In the genomic region with DNA sequence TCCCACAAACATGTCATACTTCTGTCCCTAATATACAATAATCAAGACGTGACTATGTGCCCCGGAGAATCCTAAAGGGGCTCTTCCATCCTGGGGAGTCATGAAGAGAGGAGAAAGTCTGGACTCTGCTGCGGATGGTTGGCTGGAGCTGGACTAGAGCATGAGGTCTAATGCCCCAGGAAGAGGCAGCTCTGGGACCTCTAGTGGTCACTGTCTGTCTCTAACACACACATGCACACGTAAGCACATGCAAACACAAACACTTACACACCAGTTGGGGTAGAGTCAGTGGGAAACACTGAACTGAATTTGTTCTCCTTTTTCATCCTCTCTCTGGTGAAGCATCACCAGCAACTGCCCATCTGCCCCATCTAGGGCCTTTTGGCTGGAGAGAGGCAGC, we compare ENCODE assay signal across 10 cellular contexts.
A peak's percentile ranks its signal among the peaks of the same experiment; 100 is the strongest.
DNase-seq lines count a peak whose midpoint lies in the region; ATAC-seq and TF ChIP-seq lines count a peak whose summit lies in the region.
"Had no signal": no experiment of that assay in that cellular context is flagged by ENCODE, and none has a peak within 500 bp of the region (broad histone marks: within the 10 kb centered on the region; RNA-seq: fewer than 3 reads in every experiment).

No MANE protein-coding gene starts in this region.

- no peak overlapping the region for H3K27ac Mint-ChIP-seq in chondrocyte (ENCODE audit: unreplicated experiment)
- H3K27ac Mint-ChIP-seq in effector memory CD8-positive, alpha-beta T cell, result no peak overlapping the region
- H3K27ac Mint-ChIP-seq: T-helper 1 cell treated with Interleukin-12 subunit alpha and Interleukin-12 subunit beta and Interleukin-4 antibody, amounts not matched to agents 30 μg/mL and 1 μg/mL, for 36 hours had no signal

- no peaks in the 10 kb centered on the region for H3K36me3 Mint-ChIP-seq in chondrocyte (ENCODE audit: low read depth)
- no peaks in the 10 kb centered on the region for H3K36me3 Mint-ChIP-seq in effector memory CD8-positive, alpha-beta T cell (ENCODE audit: insufficient read depth)

- H3K9me3 Mint-ChIP-seq in chondrocyte (ENCODE audit: low read depth), result no peaks in the 10 kb centered on the region
- H3K9me3 Mint-ChIP-seq in effector memory CD8-positive, alpha-beta T cell, result peaks cover 1 to 10% of the 10 kb centered on the region in 2 donors
- H3K9me3 Mint-ChIP-seq: T-helper 1 cell treated with Interleukin-12 subunit alpha and Interleukin-12 subunit beta and Interleukin-4 antibody, amounts not matched to agents 30 μg/mL and 1 μg/mL, for 36 hours had no signal

- DNase-seq in GM12864 (ENCODE audit: low read depth) (no peak), HuH-7.5 (ENCODE audit: low spot score) (peak; percentile 15), chondrocyte (ENCODE audit: low spot score) (no peak), pons (ENCODE audit: low spot score) (peak; percentile 78)
- DNase-seq in effector memory CD8-positive, alpha-beta T cell, result no peak
- no peak for DNase-seq in activated CD4-positive, alpha-beta T cell treated with anti-CD3 and anti-CD28 coated beads for 48 hours
- DNase-seq: activated T-cell treated with anti-CD3 and anti-CD28 coated beads for 4 hours had no signal

- H3K4me3 Mint-ChIP-seq in chondrocyte (ENCODE audit: unreplicated experiment), result no peak overlapping the region
- H3K4me3 Mint-ChIP-seq in effector memory CD8-positive, alpha-beta T cell, result no peak overlapping the region
- H3K4me3 Mint-ChIP-seq: T-helper 1 cell treated with Interleukin-12 subunit alpha and Interleukin-12 subunit beta and Interleukin-4 antibody, amounts not matched to agents 30 μg/mL and 1 μg/mL, for 36 hours had no signal

- ATAC-seq in effector memory CD8-positive, alpha-beta T cell (replicated peaks), result no peak
- ATAC-seq in GM18873 (IDR thresholded peaks at IDR 0.05; ENCODE audit: low FRiP score, unreplicated experiment), result no peak
- ATAC-seq in GM18511 (IDR thresholded peaks at IDR 0.05; ENCODE audit: unreplicated experiment), result no peak

- no peaks in the 10 kb centered on the region for H3K4me1 Mint-ChIP-seq in chondrocyte (ENCODE audit: low read depth)
- no peaks in the 10 kb centered on the region for H3K4me1 Mint-ChIP-seq in effector memory CD8-positive, alpha-beta T cell (ENCODE audit: low read depth in 2 of 2)

- peaks cover 4% of the 10 kb centered on the region for H3K27me3 Mint-ChIP-seq in chondrocyte (ENCODE audit: low read depth)
- peaks cover 0 to 6% of the 10 kb centered on the region in 2 donors for H3K27me3 Mint-ChIP-seq in effector memory CD8-positive, alpha-beta T cell

- no peak overlapping the region for H3K4me3 ChIP-seq in GM12864 (ENCODE audit: low read depth, low read length)

- TF ChIP-seq CTCF in GM12864 (IDR thresholded peaks at IDR 0.05; ENCODE audit: low read depth, low read length, missing control alignments) (peak; percentile 56), chondrocyte (IDR thresholded peaks at IDR 0.05) (peak; percentile 18)

Comparison
In these comparisons a context has a peak if more than half of its experiments do, and no peak if none do; other contexts are left out.
1. DNase-seq: peak in HuH-7.5 (single experiment) and pons (single experiment); none in GM12864 (single experiment), chondrocyte (single experiment), effector memory CD8-positive, alpha-beta T cell (0 of 3) and activated CD4-positive, alpha-beta T cell treated with anti-CD3 and anti-CD28 coated beads for 48 hours (single experiment).